Comparison of ENCODE assay signal across 1 cellular context in the genomic region with DNA sequence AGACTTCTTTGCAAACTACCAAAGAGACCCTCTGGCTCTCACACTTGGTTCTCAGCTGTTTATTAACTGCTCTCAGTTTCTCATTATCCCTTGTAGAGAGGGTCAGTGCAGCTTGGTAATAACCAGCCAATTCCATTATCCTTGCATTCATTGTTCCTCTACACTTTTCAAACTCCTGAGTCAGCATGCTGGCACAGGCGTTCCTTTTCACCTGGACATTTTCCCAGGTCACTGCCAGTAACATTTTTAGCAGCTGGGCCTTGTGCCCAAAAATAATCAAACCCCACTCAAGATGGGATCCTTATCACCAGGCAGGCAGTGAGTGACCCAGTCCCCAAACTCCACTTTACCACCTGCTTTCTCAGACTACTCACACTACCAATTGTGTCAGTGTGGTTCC.
TF ChIP-seq lines count a peak whose summit lies in the region.

No MANE protein-coding gene starts in this region.

TF ChIP-seq in HepG2, 621 proteins besides CTCF, POLR2A, EP300 and RAD21 (continued from another document):
- TF ChIP-seq, protein P1, sequence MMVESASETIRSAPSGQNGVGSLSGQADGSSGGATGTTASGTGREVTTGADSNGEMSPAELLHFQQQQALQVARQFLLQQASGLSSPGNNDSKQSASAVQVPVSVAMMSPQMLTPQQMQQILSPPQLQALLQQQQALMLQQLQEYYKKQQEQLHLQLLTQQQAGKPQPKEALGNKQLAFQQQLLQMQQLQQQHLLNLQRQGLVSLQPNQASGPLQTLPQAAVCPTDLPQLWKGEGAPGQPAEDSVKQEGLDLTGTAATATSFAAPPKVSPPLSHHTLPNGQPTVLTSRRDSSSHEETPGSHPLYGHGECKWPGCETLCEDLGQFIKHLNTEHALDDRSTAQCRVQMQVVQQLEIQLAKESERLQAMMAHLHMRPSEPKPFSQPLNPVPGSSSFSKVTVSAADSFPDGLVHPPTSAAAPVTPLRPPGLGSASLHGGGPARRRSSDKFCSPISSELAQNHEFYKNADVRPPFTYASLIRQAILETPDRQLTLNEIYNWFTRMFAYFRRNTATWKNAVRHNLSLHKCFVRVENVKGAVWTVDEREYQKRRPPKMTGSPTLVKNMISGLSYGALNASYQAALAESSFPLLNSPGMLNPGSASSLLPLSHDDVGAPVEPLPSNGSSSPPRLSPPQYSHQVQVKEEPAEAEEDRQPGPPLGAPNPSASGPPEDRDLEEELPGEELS (CRISPR knock-in tag; IDR thresholded peaks at IDR 0.05): no peak
- TF ChIP-seq ASH2L (IDR thresholded peaks at IDR 0.05; ENCODE audit: insufficient read length, low read depth, low read length) (no peak), ZNF446 (CRISPR knock-in tag; IDR thresholded peaks at IDR 0.05) (no peak), ZNF333 (CRISPR knock-in tag; IDR thresholded peaks at IDR 0.05; ENCODE audit: borderline replicate concordance) (no peak)
